17 cellular contexts compared by ENCODE assay signal in the genomic region with DNA sequence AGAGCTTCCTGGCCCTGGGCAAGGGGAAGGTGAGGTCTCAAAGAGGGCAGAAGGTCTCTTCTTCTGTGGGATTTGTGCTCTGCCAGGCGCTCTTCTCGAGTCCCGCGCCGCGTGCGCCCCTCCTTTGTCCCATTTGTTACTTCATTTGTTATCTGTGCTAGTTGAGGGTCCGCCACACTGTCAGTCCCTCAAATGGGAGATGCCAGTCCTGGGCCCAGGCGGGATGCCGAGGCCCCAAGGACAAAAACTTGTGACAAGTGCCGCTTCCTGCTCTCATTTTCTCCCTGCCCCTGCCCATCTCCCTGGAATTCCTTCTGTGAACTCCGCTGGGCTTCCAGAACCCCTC. TPM values are rescaled to one million over a fixed set of nuclear protein-coding genes. Genes with fewer than 3 reads are reported as not detected.
A peak's percentile ranks its signal among the peaks of the same experiment; 100 is the strongest.
DNase-seq lines count a peak whose midpoint lies in the region; ATAC-seq, FAIRE-seq and TF ChIP-seq lines count a peak whose summit lies in the region.
"Had no signal": no experiment of that assay in that cellular context is flagged by ENCODE, and none has a peak within 500 bp of the region (broad histone marks: within the 10 kb centered on the region; RNA-seq: fewer than 3 reads in every experiment).

No MANE protein-coding gene starts in this region.

- no peaks in the 10 kb centered on the region for H3K36me3 ChIP-seq in heart right ventricle
- no peaks in the 10 kb centered on the region for H3K36me3 ChIP-seq in keratinocyte (ENCODE audit: control insufficient read depth in 2 of 2, extremely low read depth in 1 of 2, insufficient read depth in 2 of 2, low read length in 2 of 2)
- no peaks in the 10 kb centered on the region for H3K36me3 ChIP-seq in suprapubic skin

- no peak overlapping the region for H2AFZ ChIP-seq in keratinocyte (ENCODE audit: control insufficient read depth, low read length)

- peak overlapping the region; percentile 79 to 99 (median 94) for H3K27ac Mint-ChIP-seq in brain

- peaks cover 28% of the 10 kb centered on the region for H3K27me3 Mint-ChIP-seq in brain

- dilution Hi-C loops in keratinocyte (cut with MboI; ENCODE audit: extremely low pct_ligation_motif_present, low sequenced_read_pairs): no loop called here

- no peak overlapping the region for H3K27ac ChIP-seq in heart right ventricle
- H3K27ac ChIP-seq in keratinocyte (ENCODE audit: control insufficient read depth, insufficient read depth, low read length): no peak overlapping the region
- H3K27ac ChIP-seq in suprapubic skin: no peak overlapping the region
- H3K27ac ChIP-seq: foreskin keratinocyte had no signal

- intact Hi-C loops in heart right ventricle (cut with DNase I): loop anchor here in 2 of 10 donors (10.0 kb wide), 3 partner anchors 60 to 320 kb away; no protein-coding TSS in a partner anchor
- intact Hi-C loops in Right ventricle myocardium superior (cut with DNase I): no loop called here

- H3K9me3 ChIP-seq in heart right ventricle (no peaks in the 10 kb centered on the region), keratinocyte (ENCODE audit: control insufficient read depth, low read depth, low read length) (no peaks in the 10 kb centered on the region), suprapubic skin (no peaks in the 10 kb centered on the region)

- no peak for TF ChIP-seq CTCF in heart right ventricle (IDR thresholded peaks at IDR 0.05)
- TF ChIP-seq CTCF in brain (conservative IDR thresholded peaks at IDR 0.05): no peak
- no peak for TF ChIP-seq CTCF in keratinocyte (optimal IDR thresholded peaks at IDR 0.05 in 1 of 3, IDR thresholded peaks at IDR 0.05 in 1 of 3, conservative IDR thresholded peaks at IDR 0.05 in 1 of 3; ENCODE audit: extremely low read depth in 1 of 3, insufficient read depth in 2 of 3, low read length in 3 of 3)
- no peak for TF ChIP-seq CTCF in suprapubic skin (IDR thresholded peaks at IDR 0.05)

- no peaks in the 10 kb centered on the region for H3K79me2 ChIP-seq in keratinocyte (ENCODE audit: control insufficient read depth, insufficient read depth, low read length)

- ATAC-seq in heart right ventricle: no peak
- ATAC-seq in Right ventricle myocardium superior (ENCODE audit: poor library complexity): no peak
- ATAC-seq: PC-3 had no signal

- H3K4me2 ChIP-seq in keratinocyte (ENCODE audit: control insufficient read depth, extremely low read depth, insufficient read depth, low read depth, low read length): peak overlapping the region; percentile 81

- H3K9ac ChIP-seq in keratinocyte (ENCODE audit: control insufficient read depth, extremely low read depth, insufficient read depth, low read length): no peak overlapping the region

- peaks cover 70% of the 10 kb centered on the region for H3K4me1 Mint-ChIP-seq in brain

- DNase-seq in heart right ventricle: no peak
- DNase-seq in Right ventricle myocardium superior: no peak
- no peak for DNase-seq in keratinocyte (ENCODE audit: low read depth, low spot score)
- no peak for DNase-seq in suprapubic skin (ENCODE audit: low spot score in 2 of 2)
- no peak for DNase-seq in T1000 (lab: John Stamatoyannopoulos, UW)
- no peak for DNase-seq in SW480 (ENCODE audit: low spot score)
- DNase-seq in CD1c-positive myeloid dendritic cell (ENCODE audit: extremely low spot score): no peak
- DNase-seq: ACHN; effector CD8-positive, alpha-beta T cell; foreskin keratinocyte; KG1; NCI-H1417 treated with DMSO at 0.1 percent for 48 hours; NCI-H446 treated with DMSO at 0.1 percent for 48 hours; PC-3; stimulated activated naive CD4-positive, alpha-beta T cell had no signal

- TF ChIP-seq EP300 in suprapubic skin (IDR thresholded peaks at IDR 0.05): no peak

- peaks cover 30% of the 10 kb centered on the region for H3K36me3 Mint-ChIP-seq in brain

- H3K4me3 ChIP-seq in heart right ventricle (peak overlapping the region in 8 of 10 donors; percentile 40 to 64 (median 58)), keratinocyte (ENCODE audit: control insufficient read depth in 2 of 3, extremely low read depth in 1 of 3, insufficient read depth in 2 of 3, low read depth in 1 of 3, low read length in 3 of 3) (peak overlapping the region in 1 of 3 experiments; percentile 40), suprapubic skin (peak overlapping the region; percentile 45)

- H3K9me3 Mint-ChIP-seq in brain: peaks cover 0 to 3% (median 0%) of the 10 kb centered on the region in 5 experiments

- no peaks in the 10 kb centered on the region for H3K9me1 ChIP-seq in keratinocyte (ENCODE audit: control insufficient read depth, extremely low read depth, insufficient read depth, low read length)

- peaks cover 3 to 71% (median 55%) of the 10 kb centered on the region in 7 donors for H3K27me3 ChIP-seq in heart right ventricle
- peaks cover 55% of the 10 kb centered on the region for H3K27me3 ChIP-seq in keratinocyte (ENCODE audit: control insufficient read depth, extremely low read depth, insufficient read depth, low read length)
- H3K27me3 ChIP-seq in suprapubic skin: peaks cover 96% of the 10 kb centered on the region

- WGBS in heart right ventricle, 2 donors: 31 to 41% methylated on average over 12 of the region's 12 CpGs
- 38% methylated on average over 12 of the region's 12 CpGs for WGBS in suprapubic skin

- no peak for FAIRE-seq in keratinocyte (lab: Jason Lieb, UNC)
- FAIRE-seq: H54 had no signal

- H4K20me1 ChIP-seq in keratinocyte (ENCODE audit: control insufficient read depth, extremely low read depth, insufficient read depth, low read length): no peaks in the 10 kb centered on the region

- peak overlapping the region; percentile 91 to 99 (median 95) for H3K4me3 Mint-ChIP-seq in brain

- TF ChIP-seq POLR2A in suprapubic skin (IDR thresholded peaks at IDR 0.05): no peak

- peaks cover 0 to 35% (median 6%) of the 10 kb centered on the region in 9 donors for H3K4me1 ChIP-seq in heart right ventricle
- H3K4me1 ChIP-seq in keratinocyte (ENCODE audit: control insufficient read depth, extremely low read depth, insufficient read depth, low read length): peaks cover 5% of the 10 kb centered on the region
- peaks cover 24% of the 10 kb centered on the region for H3K4me1 ChIP-seq in suprapubic skin
- H3K4me1 ChIP-seq: foreskin keratinocyte had no signal

RNA-seq across cellular contexts. Expression of a gene that starts 1.5 kb away (rescaled TPM):
- total RNA-seq in heart right ventricle (10 to 100 TPM in 2 of 10 donors, 1 to 10 TPM in 6, under 1 TPM in 2; 0.41 to 12.2 (median 4.7) TPM), Right ventricle myocardium superior (2.0 TPM), suprapubic skin (not detected)
- polyA plus RNA-seq in heart right ventricle (1 to 10 TPM in 1 of 2 donors, under 1 TPM in 1; 0.23 to 1.2 TPM), brain (ENCODE audit: insufficient read depth, low read depth, low replicate concordance) (11.6 TPM), keratinocyte (0.22 to 0.63 TPM (median 0.27 TPM) in 3 replicates)
- not detected for polyA plus RNA-seq in keratinocyte (2011; ENCODE audit: low read depth)
- 0.26 and 0.29 TPM in 2 replicates for polyA plus RNA-seq in keratinocyte (2011; cell fraction: cytosol; rRNA removed)
- 0.62 and 1.1 TPM in 2 replicates for polyA plus RNA-seq in keratinocyte (2011; cell fraction: nucleus; rRNA removed)
- polyA plus RNA-seq in keratinocyte (2012; ENCODE audit: low replicate concordance): 0.04 and 0.71 TPM in 2 replicates
- 0.16 to 1.8 TPM in 2 of 3 replicates, not detected in the other for polyA minus RNA-seq in keratinocyte
- not detected for polyA minus RNA-seq in keratinocyte (2011; cell fraction: cytosol; rRNA and poly(A)+ RNA removed)
- 0.54 and 1.3 TPM in 2 replicates for polyA minus RNA-seq in keratinocyte (2011; cell fraction: nucleus; rRNA and poly(A)+ RNA removed)
- total RNA-seq: PC-3 had no signal
